ENCODE assay signal across 29 cellular contexts in genomic region chr5:30928966-30929365, GRCh38.
"Had no signal": no experiment of that assay in that cellular context is flagged by ENCODE, and none has a peak within 500 bp of the region (broad histone marks: within the 10 kb centered on the region; RNA-seq: fewer than 3 reads in every experiment).

No MANE protein-coding gene starts in this region.

- H3K27me3 ChIP-seq: colonic mucosa, esophagus muscularis mucosa, neutrophil, pancreas, right lobe of liver, tibial nerve, upper lobe of right lung, uterus had no signal

- H3K36me3 ChIP-seq: colonic mucosa, esophagus muscularis mucosa, neutrophil, pancreas, right lobe of liver, thoracic aorta, tibial nerve, upper lobe of right lung, uterus had no signal

- H3K27me3 Mint-ChIP-seq: dendritic cell treated with granulocyte-macrophage colony-stimulating factor and Interleukin-4, amounts not matched to agents 40 ng/mL and 50 ng/mL, for 4 days; memory B cell; naive B cell; natural killer cell treated with Interleukin-12 subunit alpha and Interleukin-12 subunit beta and Interleukin-15 and Interleukin-18, amount 100 ng/mL, for 72 hours; stimulated activated naive B cell treated with anti-CD40 and anti-IgM and Interleukin-4, amounts not matched to agents 10 μg/mL and 1 μg/mL and 100 μg/mL, for 72 hours; stimulated activated naive CD8-positive, alpha-beta T cell treated with anti-CD3 and anti-CD28 coated beads, Interleukin-15, Interleukin-2, amounts not matched to agents 100 ng/mL and 50 ng/mL, for 24 hours had no signal

- H3K4me1 Mint-ChIP-seq: memory B cell; mesothelial cell of epicardium; naive B cell; stimulated activated naive B cell treated with anti-CD40 and anti-IgM and Interleukin-4, amounts not matched to agents 10 μg/mL and 1 μg/mL and 100 μg/mL, for 72 hours had no signal

- ATAC-seq: left lobe of liver; mucosa of descending colon; natural killer cell treated with Interleukin-12 subunit alpha and Interleukin-12 subunit beta and Interleukin-15 and Interleukin-18, amount 100 ng/mL, for 72 hours; pancreas; right lobe of liver; stimulated activated naive B cell treated with anti-CD40 and anti-IgM and Interleukin-4, amounts not matched to agents 10 μg/mL and 1 μg/mL and 100 μg/mL, for 72 hours; upper lobe of right lung had no signal

- DNase-seq: colonic mucosa; effector CD8-positive, alpha-beta T cell; endodermal cell; kidney; mucosa of descending colon; naive B cell; pancreas; retina; right lobe of liver; small intestine; stimulated activated CD4-positive, alpha-beta T cell treated with anti-CD3 and anti-CD28 coated beads, Interleukin-15, amount 100 ng/mL, for 24 hours; stimulated activated CD4-positive, alpha-beta T cell treated with anti-CD3 and anti-CD28 coated beads, Interleukin-2, amount 100 ng/mL, for 48 hours; stimulated activated naive B cell treated with anti-CD40 and anti-IgM and Interleukin-4, amounts not matched to agents 10 μg/mL and 1 μg/mL and 100 μg/mL, for 72 hours; upper lobe of right lung; uterus had no signal

- H3K27ac Mint-ChIP-seq: dendritic cell treated with granulocyte-macrophage colony-stimulating factor and Interleukin-4, amounts not matched to agents 40 ng/mL and 50 ng/mL, for 4 days; endodermal cell; memory B cell; mesothelial cell of epicardium; naive B cell; natural killer cell treated with Interleukin-12 subunit alpha and Interleukin-12 subunit beta and Interleukin-15 and Interleukin-18, amount 100 ng/mL, for 72 hours; stimulated activated naive B cell treated with anti-CD40 and anti-IgM and Interleukin-4, amounts not matched to agents 10 μg/mL and 1 μg/mL and 100 μg/mL, for 72 hours; stimulated activated naive CD8-positive, alpha-beta T cell treated with anti-CD3 and anti-CD28 coated beads, Interleukin-15, Interleukin-2, amounts not matched to agents 100 ng/mL and 50 ng/mL, for 24 hours had no signal

- H3K9me3 ChIP-seq: colonic mucosa, esophagus muscularis mucosa, mucosa of descending colon, neutrophil, pancreas, right lobe of liver, thoracic aorta, tibial nerve, upper lobe of right lung, uterus had no signal

- H3K27ac ChIP-seq: colonic mucosa, esophagus muscularis mucosa, neutrophil, pancreas, right lobe of liver, thoracic aorta, tibial nerve, upper lobe of right lung, uterus had no signal

- H3K4me3 ChIP-seq: colonic mucosa, esophagus muscularis mucosa, lung, mucosa of descending colon, pancreas, right lobe of liver, thoracic aorta, tibial nerve, upper lobe of right lung, uterus had no signal

- H3K36me3 Mint-ChIP-seq: memory B cell; mesothelial cell of epicardium; naive B cell; stimulated activated naive B cell treated with anti-CD40 and anti-IgM and Interleukin-4, amounts not matched to agents 10 μg/mL and 1 μg/mL and 100 μg/mL, for 72 hours had no signal

- H3K4me3 Mint-ChIP-seq: dendritic cell treated with granulocyte-macrophage colony-stimulating factor and Interleukin-4, amounts not matched to agents 40 ng/mL and 50 ng/mL, for 4 days; endodermal cell; memory B cell; mesothelial cell of epicardium; naive B cell; natural killer cell treated with Interleukin-12 subunit alpha and Interleukin-12 subunit beta and Interleukin-15 and Interleukin-18, amount 100 ng/mL, for 72 hours; neural crest cell; stimulated activated naive B cell treated with anti-CD40 and anti-IgM and Interleukin-4, amounts not matched to agents 10 μg/mL and 1 μg/mL and 100 μg/mL, for 72 hours; stimulated activated naive CD8-positive, alpha-beta T cell treated with anti-CD3 and anti-CD28 coated beads, Interleukin-15, Interleukin-2, amounts not matched to agents 100 ng/mL and 50 ng/mL, for 24 hours had no signal

- H3K4me1 ChIP-seq: colonic mucosa, esophagus muscularis mucosa, pancreas, right lobe of liver, tibial nerve, upper lobe of right lung, uterus had no signal

- FAIRE-seq: endothelial cell of umbilical vein, frontal cortex, kidney, pancreas, small intestine had no signal
